In the genomic region with DNA sequence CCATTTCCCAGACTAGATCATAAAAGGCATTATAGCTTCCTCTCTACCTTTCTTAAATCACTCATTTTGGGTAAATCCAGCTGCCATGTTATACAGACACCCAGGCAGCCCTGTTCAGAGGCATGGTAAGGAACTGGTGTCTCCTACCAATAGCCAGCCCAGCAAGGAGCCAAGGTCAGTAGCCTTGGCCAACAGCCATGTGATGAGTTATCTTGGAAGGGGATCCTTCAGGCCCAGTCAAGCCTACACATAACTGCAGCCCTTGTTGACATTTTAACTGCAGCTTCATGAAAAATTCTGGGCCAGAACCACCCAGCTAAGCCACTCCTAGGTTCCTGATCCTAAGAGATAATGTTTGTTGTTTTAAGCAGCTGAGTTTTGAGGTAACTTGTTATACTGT, we compare ENCODE assay signal across 1 cellular context.
TF ChIP-seq lines count a peak whose summit lies in the region.

No MANE protein-coding gene starts in this region.

TF ChIP-seq in K562, 482 proteins besides CTCF, POLR2A, EP300 and RAD21 (continued from another document and continues in another):
- TF ChIP-seq, protein P1, sequence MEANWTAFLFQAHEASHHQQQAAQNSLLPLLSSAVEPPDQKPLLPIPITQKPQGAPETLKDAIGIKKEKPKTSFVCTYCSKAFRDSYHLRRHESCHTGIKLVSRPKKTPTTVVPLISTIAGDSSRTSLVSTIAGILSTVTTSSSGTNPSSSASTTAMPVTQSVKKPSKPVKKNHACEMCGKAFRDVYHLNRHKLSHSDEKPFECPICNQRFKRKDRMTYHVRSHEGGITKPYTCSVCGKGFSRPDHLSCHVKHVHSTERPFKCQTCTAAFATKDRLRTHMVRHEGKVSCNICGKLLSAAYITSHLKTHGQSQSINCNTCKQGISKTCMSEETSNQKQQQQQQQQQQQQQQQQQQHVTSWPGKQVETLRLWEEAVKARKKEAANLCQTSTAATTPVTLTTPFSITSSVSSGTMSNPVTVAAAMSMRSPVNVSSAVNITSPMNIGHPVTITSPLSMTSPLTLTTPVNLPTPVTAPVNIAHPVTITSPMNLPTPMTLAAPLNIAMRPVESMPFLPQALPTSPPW (CRISPR knock-in tag; IDR thresholded peaks at IDR 0.05): peak; percentile 17; the same call in 1 of the 2 replicates
- TF ChIP-seq, protein P2, sequence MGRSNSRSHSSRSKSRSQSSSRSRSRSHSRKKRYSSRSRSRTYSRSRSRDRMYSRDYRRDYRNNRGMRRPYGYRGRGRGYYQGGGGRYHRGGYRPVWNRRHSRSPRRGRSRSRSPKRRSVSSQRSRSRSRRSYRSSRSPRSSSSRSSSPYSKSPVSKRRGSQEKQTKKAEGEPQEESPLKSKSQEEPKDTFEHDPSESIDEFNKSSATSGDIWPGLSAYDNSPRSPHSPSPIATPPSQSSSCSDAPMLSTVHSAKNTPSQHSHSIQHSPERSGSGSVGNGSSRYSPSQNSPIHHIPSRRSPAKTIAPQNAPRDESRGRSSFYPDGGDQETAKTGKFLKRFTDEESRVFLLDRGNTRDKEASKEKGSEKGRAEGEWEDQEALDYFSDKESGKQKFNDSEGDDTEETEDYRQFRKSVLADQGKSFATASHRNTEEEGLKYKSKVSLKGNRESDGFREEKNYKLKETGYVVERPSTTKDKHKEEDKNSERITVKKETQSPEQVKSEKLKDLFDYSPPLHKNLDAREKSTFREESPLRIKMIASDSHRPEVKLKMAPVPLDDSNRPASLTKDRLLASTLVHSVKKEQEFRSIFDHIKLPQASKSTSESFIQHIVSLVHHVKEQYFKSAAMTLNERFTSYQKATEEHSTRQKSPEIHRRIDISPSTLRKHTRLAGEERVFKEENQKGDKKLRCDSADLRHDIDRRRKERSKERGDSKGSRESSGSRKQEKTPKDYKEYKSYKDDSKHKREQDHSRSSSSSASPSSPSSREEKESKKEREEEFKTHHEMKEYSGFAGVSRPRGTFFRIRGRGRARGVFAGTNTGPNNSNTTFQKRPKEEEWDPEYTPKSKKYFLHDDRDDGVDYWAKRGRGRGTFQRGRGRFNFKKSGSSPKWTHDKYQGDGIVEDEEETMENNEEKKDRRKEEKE (IDR thresholded peaks at IDR 0.05; ENCODE audit: borderline replicate concordance in 1 of 2, control insufficient read depth in 1 of 2, low read depth in 2 of 2, low read length in 1 of 2): no peak
- TF ChIP-seq MCM5 (IDR thresholded peaks at IDR 0.05; ENCODE audit: low read depth) (no peak), ZC3H4 (CRISPR knock-in tag; IDR thresholded peaks at IDR 0.05; ENCODE audit: borderline replicate concordance) (no peak), MBD2 (IDR thresholded peaks at IDR 0.05; ENCODE audit: borderline replicate concordance, low read depth) (no peak), NELFE (IDR thresholded peaks at IDR 0.05; ENCODE audit: insufficient read depth, insufficient read length) (no peak), MEF2D (tag; conservative IDR thresholded peaks at IDR 0.05; ENCODE audit: low read depth) (no peak), EZH2 (IDR thresholded peaks at IDR 0.05; ENCODE audit: borderline replicate concordance, low read depth, low read length) (no peak), ZBTB17 (CRISPR knock-in tag; IDR thresholded peaks at IDR 0.05) (no peak), KHSRP (IDR thresholded peaks at IDR 0.05) (no peak), CSDE1 (IDR thresholded peaks at IDR 0.05) (no peak), SMAD3 (CRISPR knock-in tag; conservative IDR thresholded peaks at IDR 0.05) (no peak), ZNF586 (CRISPR knock-in tag; conservative IDR thresholded peaks at IDR 0.05) (no peak), ZFP30 (CRISPR knock-in tag; IDR thresholded peaks at IDR 0.05; ENCODE audit: borderline replicate concordance) (no peak), ZNF134 (CRISPR knock-in tag; conservative IDR thresholded peaks at IDR 0.05) (no peak), MCM2 (IDR thresholded peaks at IDR 0.05; ENCODE audit: low read depth) (no peak), FOXA3 (CRISPR knock-in tag; conservative IDR thresholded peaks at IDR 0.05 in 1 of 2, IDR thresholded peaks at IDR 0.05 in 1 of 2) (peak in 1 of 2 experiments; percentile 90; a peak in 2 of 4 replicates), TOE1 (IDR thresholded peaks at IDR 0.05; ENCODE audit: borderline replicate concordance) (no peak), TOE1 (CRISPR knock-in tag; IDR thresholded peaks at IDR 0.05; ENCODE audit: borderline replicate concordance, low read depth) (no peak), BRD4 (IDR thresholded peaks at IDR 0.05) (no peak), PRMT5 (CRISPR knock-in tag; IDR thresholded peaks at IDR 0.05) (no peak), SIN3A (IDR thresholded peaks at IDR 0.05; ENCODE audit: borderline replicate concordance in 2 of 2, control insufficient read depth in 1 of 2, low read depth in 2 of 2, low read length in 2 of 2) (no peak), CHD4 (IDR thresholded peaks at IDR 0.05; ENCODE audit: insufficient read depth, insufficient replicate concordance, low read depth, low read length, poor library complexity, severe bottlenecking) (no peak), KDM4B (IDR thresholded peaks at IDR 0.05; ENCODE audit: borderline replicate concordance in 2 of 2, low read depth in 1 of 2) (no peak), DNMT1 (IDR thresholded peaks at IDR 0.05) (no peak), ZNF644 (tag; IDR thresholded peaks at IDR 0.05; ENCODE audit: low read depth) (peak; percentile 92), NFIC (IDR thresholded peaks at IDR 0.05) (peak; percentile 83), SMC3 (conservative IDR thresholded peaks at IDR 0.05; ENCODE audit: insufficient read depth, low read depth, low read length) (no peak), NCOA6 (IDR thresholded peaks at IDR 0.05) (no peak), ZNF311 (CRISPR knock-in tag; IDR thresholded peaks at IDR 0.05) (no peak), NUFIP1 (IDR thresholded peaks at IDR 0.05; ENCODE audit: partially characterized antibody) (no peak), HMGN3 (IDR thresholded peaks at IDR 0.05; ENCODE audit: borderline replicate concordance, extremely low read depth, insufficient read length, low read depth, low read length) (no peak), ZNF717 (CRISPR knock-in tag; IDR thresholded peaks at IDR 0.05) (no peak), ZNF133 (CRISPR knock-in tag; IDR thresholded peaks at IDR 0.05) (no peak), ELF1 (tag; IDR thresholded peaks at IDR 0.05) (no peak), CC2D1A (IDR thresholded peaks at IDR 0.05) (no peak; the same call in 1 of the 2 replicates), RBM25 (IDR thresholded peaks at IDR 0.05; ENCODE audit: low read depth, low read length, severe bottlenecking) (no peak)
- TF ChIP-seq, protein P3, sequence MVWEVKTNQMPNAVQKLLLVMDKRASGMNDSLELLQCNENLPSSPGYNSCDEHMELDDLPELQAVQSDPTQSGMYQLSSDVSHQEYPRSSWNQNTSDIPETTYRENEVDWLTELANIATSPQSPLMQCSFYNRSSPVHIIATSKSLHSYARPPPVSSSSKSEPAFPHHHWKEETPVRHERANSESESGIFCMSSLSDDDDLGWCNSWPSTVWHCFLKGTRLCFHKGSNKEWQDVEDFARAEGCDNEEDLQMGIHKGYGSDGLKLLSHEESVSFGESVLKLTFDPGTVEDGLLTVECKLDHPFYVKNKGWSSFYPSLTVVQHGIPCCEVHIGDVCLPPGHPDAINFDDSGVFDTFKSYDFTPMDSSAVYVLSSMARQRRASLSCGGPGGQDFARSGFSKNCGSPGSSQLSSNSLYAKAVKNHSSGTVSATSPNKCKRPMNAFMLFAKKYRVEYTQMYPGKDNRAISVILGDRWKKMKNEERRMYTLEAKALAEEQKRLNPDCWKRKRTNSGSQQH (CRISPR knock-in tag; IDR thresholded peaks at IDR 0.05): no peak
- TF ChIP-seq, protein P4, sequence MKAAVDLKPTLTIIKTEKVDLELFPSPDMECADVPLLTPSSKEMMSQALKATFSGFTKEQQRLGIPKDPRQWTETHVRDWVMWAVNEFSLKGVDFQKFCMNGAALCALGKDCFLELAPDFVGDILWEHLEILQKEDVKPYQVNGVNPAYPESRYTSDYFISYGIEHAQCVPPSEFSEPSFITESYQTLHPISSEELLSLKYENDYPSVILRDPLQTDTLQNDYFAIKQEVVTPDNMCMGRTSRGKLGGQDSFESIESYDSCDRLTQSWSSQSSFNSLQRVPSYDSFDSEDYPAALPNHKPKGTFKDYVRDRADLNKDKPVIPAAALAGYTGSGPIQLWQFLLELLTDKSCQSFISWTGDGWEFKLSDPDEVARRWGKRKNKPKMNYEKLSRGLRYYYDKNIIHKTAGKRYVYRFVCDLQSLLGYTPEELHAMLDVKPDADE (conservative IDR thresholded peaks at IDR 0.05; ENCODE audit: control insufficient read depth, low read depth, low read length): no peak
- TF ChIP-seq, protein P5, sequence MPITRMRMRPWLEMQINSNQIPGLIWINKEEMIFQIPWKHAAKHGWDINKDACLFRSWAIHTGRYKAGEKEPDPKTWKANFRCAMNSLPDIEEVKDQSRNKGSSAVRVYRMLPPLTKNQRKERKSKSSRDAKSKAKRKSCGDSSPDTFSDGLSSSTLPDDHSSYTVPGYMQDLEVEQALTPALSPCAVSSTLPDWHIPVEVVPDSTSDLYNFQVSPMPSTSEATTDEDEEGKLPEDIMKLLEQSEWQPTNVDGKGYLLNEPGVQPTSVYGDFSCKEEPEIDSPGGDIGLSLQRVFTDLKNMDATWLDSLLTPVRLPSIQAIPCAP (CRISPR knock-in tag; IDR thresholded peaks at IDR 0.05; ENCODE audit: borderline replicate concordance): no peak
- TF ChIP-seq, protein P6, sequence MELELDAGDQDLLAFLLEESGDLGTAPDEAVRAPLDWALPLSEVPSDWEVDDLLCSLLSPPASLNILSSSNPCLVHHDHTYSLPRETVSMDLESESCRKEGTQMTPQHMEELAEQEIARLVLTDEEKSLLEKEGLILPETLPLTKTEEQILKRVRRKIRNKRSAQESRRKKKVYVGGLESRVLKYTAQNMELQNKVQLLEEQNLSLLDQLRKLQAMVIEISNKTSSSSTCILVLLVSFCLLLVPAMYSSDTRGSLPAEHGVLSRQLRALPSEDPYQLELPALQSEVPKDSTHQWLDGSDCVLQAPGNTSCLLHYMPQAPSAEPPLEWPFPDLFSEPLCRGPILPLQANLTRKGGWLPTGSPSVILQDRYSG (tag; conservative IDR thresholded peaks at IDR 0.05; ENCODE audit: low read depth): no peak
- TF ChIP-seq, protein P7, sequence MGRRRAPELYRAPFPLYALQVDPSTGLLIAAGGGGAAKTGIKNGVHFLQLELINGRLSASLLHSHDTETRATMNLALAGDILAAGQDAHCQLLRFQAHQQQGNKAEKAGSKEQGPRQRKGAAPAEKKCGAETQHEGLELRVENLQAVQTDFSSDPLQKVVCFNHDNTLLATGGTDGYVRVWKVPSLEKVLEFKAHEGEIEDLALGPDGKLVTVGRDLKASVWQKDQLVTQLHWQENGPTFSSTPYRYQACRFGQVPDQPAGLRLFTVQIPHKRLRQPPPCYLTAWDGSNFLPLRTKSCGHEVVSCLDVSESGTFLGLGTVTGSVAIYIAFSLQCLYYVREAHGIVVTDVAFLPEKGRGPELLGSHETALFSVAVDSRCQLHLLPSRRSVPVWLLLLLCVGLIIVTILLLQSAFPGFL (CRISPR knock-in tag; IDR thresholded peaks at IDR 0.05): no peak
- TF ChIP-seq, protein P8, sequence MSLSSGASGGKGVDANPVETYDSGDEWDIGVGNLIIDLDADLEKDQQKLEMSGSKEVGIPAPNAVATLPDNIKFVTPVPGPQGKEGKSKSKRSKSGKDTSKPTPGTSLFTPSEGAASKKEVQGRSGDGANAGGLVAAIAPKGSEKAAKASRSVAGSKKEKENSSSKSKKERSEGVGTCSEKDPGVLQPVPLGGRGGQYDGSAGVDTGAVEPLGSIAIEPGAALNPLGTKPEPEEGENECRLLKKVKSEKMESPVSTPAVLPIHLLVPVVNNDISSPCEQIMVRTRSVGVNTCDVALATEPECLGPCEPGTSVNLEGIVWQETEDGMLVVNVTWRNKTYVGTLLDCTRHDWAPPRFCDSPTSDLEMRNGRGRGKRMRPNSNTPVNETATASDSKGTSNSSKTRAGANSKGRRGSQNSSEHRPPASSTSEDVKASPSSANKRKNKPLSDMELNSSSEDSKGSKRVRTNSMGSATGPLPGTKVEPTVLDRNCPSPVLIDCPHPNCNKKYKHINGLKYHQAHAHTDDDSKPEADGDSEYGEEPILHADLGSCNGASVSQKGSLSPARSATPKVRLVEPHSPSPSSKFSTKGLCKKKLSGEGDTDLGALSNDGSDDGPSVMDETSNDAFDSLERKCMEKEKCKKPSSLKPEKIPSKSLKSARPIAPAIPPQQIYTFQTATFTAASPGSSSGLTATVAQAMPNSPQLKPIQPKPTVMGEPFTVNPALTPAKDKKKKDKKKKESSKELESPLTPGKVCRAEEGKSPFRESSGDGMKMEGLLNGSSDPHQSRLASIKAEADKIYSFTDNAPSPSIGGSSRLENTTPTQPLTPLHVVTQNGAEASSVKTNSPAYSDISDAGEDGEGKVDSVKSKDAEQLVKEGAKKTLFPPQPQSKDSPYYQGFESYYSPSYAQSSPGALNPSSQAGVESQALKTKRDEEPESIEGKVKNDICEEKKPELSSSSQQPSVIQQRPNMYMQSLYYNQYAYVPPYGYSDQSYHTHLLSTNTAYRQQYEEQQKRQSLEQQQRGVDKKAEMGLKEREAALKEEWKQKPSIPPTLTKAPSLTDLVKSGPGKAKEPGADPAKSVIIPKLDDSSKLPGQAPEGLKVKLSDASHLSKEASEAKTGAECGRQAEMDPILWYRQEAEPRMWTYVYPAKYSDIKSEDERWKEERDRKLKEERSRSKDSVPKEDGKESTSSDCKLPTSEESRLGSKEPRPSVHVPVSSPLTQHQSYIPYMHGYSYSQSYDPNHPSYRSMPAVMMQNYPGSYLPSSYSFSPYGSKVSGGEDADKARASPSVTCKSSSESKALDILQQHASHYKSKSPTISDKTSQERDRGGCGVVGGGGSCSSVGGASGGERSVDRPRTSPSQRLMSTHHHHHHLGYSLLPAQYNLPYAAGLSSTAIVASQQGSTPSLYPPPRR (CRISPR knock-in tag; IDR thresholded peaks at IDR 0.05; ENCODE audit: borderline replicate concordance): no peak
- TF ChIP-seq, protein P9, sequence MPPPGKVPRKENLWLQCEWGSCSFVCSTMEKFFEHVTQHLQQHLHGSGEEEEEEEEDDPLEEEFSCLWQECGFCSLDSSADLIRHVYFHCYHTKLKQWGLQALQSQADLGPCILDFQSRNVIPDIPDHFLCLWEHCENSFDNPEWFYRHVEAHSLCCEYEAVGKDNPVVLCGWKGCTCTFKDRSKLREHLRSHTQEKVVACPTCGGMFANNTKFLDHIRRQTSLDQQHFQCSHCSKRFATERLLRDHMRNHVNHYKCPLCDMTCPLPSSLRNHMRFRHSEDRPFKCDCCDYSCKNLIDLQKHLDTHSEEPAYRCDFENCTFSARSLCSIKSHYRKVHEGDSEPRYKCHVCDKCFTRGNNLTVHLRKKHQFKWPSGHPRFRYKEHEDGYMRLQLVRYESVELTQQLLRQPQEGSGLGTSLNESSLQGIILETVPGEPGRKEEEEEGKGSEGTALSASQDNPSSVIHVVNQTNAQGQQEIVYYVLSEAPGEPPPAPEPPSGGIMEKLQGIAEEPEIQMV (tag; conservative IDR thresholded peaks at IDR 0.05; ENCODE audit: low read depth): no peak; the same call in 1 of the 2 replicates
- TF ChIP-seq, protein P10, sequence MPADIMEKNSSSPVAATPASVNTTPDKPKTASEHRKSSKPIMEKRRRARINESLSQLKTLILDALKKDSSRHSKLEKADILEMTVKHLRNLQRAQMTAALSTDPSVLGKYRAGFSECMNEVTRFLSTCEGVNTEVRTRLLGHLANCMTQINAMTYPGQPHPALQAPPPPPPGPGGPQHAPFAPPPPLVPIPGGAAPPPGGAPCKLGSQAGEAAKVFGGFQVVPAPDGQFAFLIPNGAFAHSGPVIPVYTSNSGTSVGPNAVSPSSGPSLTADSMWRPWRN (IDR thresholded peaks at IDR 0.05; ENCODE audit: low read depth): no peak
